20 cellular contexts compared by ENCODE assay signal in genomic region chr18:74734013-74734444, GRCh38.
"Had no signal": no experiment of that assay in that cellular context is flagged by ENCODE, and none has a peak within 500 bp of the region (broad histone marks: within the 10 kb centered on the region; RNA-seq: fewer than 3 reads in every experiment).

No MANE protein-coding gene starts in this region.

- H3K36me3 Mint-ChIP-seq: natural killer cell had no signal

- H3K4me3 Mint-ChIP-seq: activated B cell treated with CpG ODN at 0.5 μM for 24 hours; activated CD8-positive, alpha-beta T cell treated with anti-CD3 and anti-CD28 coated beads for 36 hours; activated T-cell treated with anti-CD3 and anti-CD28 coated beads, Interleukin-2, amount 50 U/mL, for 4 hours; memory B cell; natural killer cell had no signal

- H3K27ac Mint-ChIP-seq: activated B cell treated with CpG ODN at 0.5 μM for 24 hours; activated CD8-positive, alpha-beta T cell treated with anti-CD3 and anti-CD28 coated beads for 36 hours; activated naive CD4-positive, alpha-beta T cell treated with anti-CD3 and anti-CD28 coated beads, Interleukin-2, amount 50 U/mL, for 72 hours; memory B cell; natural killer cell had no signal

- ATAC-seq: activated CD8-positive, alpha-beta T cell treated with anti-CD3 and anti-CD28 coated beads for 36 hours; activated naive CD4-positive, alpha-beta T cell treated with anti-CD3 and anti-CD28 coated beads, Interleukin-2, amount 50 U/mL, for 72 hours; activated T-cell treated with anti-CD3 and anti-CD28 coated beads, Interleukin-2, amount 50 U/mL, for 4 hours; body of pancreas; heart left ventricle; natural killer cell; psoas muscle; sciatic nerve had no signal

- H3K9me3 Mint-ChIP-seq: activated B cell treated with CpG ODN at 0.5 μM for 24 hours; activated CD8-positive, alpha-beta T cell treated with anti-CD3 and anti-CD28 coated beads for 36 hours; activated naive CD4-positive, alpha-beta T cell treated with anti-CD3 and anti-CD28 coated beads, Interleukin-2, amount 50 U/mL, for 72 hours; activated T-cell treated with anti-CD3 and anti-CD28 coated beads, Interleukin-2, amount 50 U/mL, for 4 hours; memory B cell; natural killer cell had no signal

- H3K27me3 ChIP-seq: body of pancreas, heart left ventricle, stomach had no signal

- H3K27me3 Mint-ChIP-seq: activated B cell treated with CpG ODN at 0.5 μM for 24 hours; activated CD8-positive, alpha-beta T cell treated with anti-CD3 and anti-CD28 coated beads for 36 hours; memory B cell had no signal

- H3K4me3 ChIP-seq: body of pancreas, heart left ventricle, psoas muscle, stomach, thoracic aorta had no signal

- DNase-seq: activated B cell treated with CpG ODN at 0.5 μM for 24 hours; activated CD4-positive, alpha-beta T cell treated with anti-CD3 and anti-CD28 coated beads for 48 hours; activated CD8-positive, alpha-beta T cell treated with anti-CD3 and anti-CD28 coated beads for 36 hours; activated gamma-delta T cell; activated T-cell treated with anti-CD3 and anti-CD28 coated beads, Interleukin-2, amount 50 U/mL, for 4 hours; amygdala; body of pancreas; effector memory CD4-positive, alpha-beta T cell; heart left ventricle; left colon; natural killer cell; psoas muscle; stimulated activated CD4-positive, alpha-beta T cell treated with anti-CD3 and anti-CD28 coated beads, Interleukin-1b, Interleukin-23, amount 100 ng/mL, for 48 hours; stomach; SW 1271 had no signal

- H3K4me1 Mint-ChIP-seq: activated B cell treated with CpG ODN at 0.5 μM for 24 hours had no signal

- H3K36me3 ChIP-seq: heart left ventricle, stomach, thoracic aorta had no signal

- H3K9me3 ChIP-seq: body of pancreas, heart left ventricle, psoas muscle, stomach, thoracic aorta had no signal

- H3K27ac ChIP-seq: body of pancreas, epithelial cell of prostate, heart left ventricle, psoas muscle, stomach, thoracic aorta had no signal
